13 cellular contexts compared by ENCODE assay signal in the genomic region with DNA sequence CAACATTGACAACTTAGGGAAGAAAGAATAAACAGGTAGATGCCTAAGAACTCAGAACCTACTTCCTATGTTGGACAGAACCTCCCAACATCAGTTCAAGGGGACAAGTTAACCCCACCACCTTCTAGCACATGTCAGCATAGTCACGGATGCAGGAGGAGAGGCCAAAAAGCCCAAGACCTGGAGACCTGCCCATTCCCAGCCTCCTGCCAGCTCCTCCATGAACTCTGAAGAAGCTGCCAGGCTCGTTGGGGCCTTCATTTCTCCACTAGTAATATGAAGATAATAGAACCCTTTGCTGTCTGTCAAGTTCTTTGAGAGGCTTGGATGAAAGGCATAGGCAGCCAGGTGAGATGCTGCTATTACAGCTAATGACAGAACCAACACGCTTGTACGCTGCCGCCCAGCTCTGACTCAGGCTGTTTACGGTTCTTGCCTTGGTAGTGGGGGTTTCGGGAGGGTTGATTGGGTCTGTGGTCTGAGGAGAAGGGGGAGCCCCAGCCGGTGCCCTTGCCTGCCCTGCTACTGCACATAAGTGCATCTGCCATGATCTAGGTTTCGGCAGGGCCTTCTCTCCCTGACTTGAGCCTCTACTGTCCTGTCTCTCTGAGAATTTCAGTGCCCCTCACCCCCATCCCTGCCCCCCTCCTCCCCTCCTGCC.
DNase-seq lines count a peak whose midpoint lies in the region; ATAC-seq and TF ChIP-seq lines count a peak whose summit lies in the region.
"Had no signal": no experiment of that assay in that cellular context is flagged by ENCODE, and none has a peak within 500 bp of the region (broad histone marks: within the 10 kb centered on the region; RNA-seq: fewer than 3 reads in every experiment).

No MANE protein-coding gene starts in this region.

- H3K4me3 ChIP-seq in coronary artery (no peak overlapping the region), PC-3 (ENCODE audit: low read length) (no peak overlapping the region)
- H3K4me3 ChIP-seq: neural progenitor cell had no signal

- TF ChIP-seq CTCF in coronary artery (IDR thresholded peaks at IDR 0.05) (no peak), PC-3 (conservative IDR thresholded peaks at IDR 0.05; ENCODE audit: low read depth, low read length) (no peak)

- CTCF ChIA-PET in PC-3 (lab: Charles Lee): no interaction called here

- H3K9me3 ChIP-seq in PC-3 (ENCODE audit: low read length): no peaks in the 10 kb centered on the region

- no peaks in the 10 kb centered on the region for H3K36me3 ChIP-seq in PC-3 (ENCODE audit: low read depth, low read length)
- H3K36me3 ChIP-seq: brain microvascular endothelial cell, neural progenitor cell had no signal

- no peak overlapping the region for H3K4me2 ChIP-seq in PC-3 (ENCODE audit: low read length)
- H3K4me2 ChIP-seq: neural progenitor cell had no signal

- H3K79me2 ChIP-seq in PC-3 (ENCODE audit: low read length): no peaks in the 10 kb centered on the region

- no peaks in the 10 kb centered on the region for H4K20me1 ChIP-seq in PC-3 (ENCODE audit: low read length)

- intact Hi-C loops in PC-3 (cut with micrococcal nuclease): no loop called here

- peak; percentile 26 for DNase-seq in coronary artery (ENCODE audit: low spot score)
- no peak for DNase-seq in GM19240 (ENCODE audit: insufficient read length, low spot score)
- DNase-seq in SW480 (ENCODE audit: low spot score): no peak
- no peak for DNase-seq in NCI-H82 treated with DMSO at 0.1 percent for 48 hours (lab: John Stamatoyannopoulos, UW; ENCODE audit: unreplicated experiment)
- no peak for DNase-seq in PC-3
- DNase-seq: activated T-cell treated with anti-CD3 and anti-CD28 coated beads, Interleukin-2, amount 50 U/mL, for 24 hours; brain microvascular endothelial cell; NCI-H446 treated with DMSO at 0.1 percent for 48 hours; T-helper 1 cell had no signal

- POLR2A ChIA-PET in PC-3 (lab: Charles Lee; ENCODE audit: unreplicated experiment): no interaction called here

- H2AFZ ChIP-seq in PC-3 (ENCODE audit: low read length): no peak overlapping the region
- H2AFZ ChIP-seq: neural progenitor cell had no signal

- H3K27me3 ChIP-seq in PC-3 (ENCODE audit: low read length): no peaks in the 10 kb centered on the region

- no peaks in the 10 kb centered on the region for H3K9me2 ChIP-seq in PC-3 (replicated peaks; ENCODE audit: low read length)

- H3F3A ChIP-seq in PC-3 (ENCODE audit: low read length, unreplicated experiment): no peaks in the 10 kb centered on the region

- no TSS peak for BruUV-seq in PC-3 (replicated peaks; lab: Mats Ljungman, UMichigan)

- peak; percentile 81 for ATAC-seq in GM18517 (IDR thresholded peaks at IDR 0.05; ENCODE audit: unreplicated experiment)
- ATAC-seq in GM21381 (IDR thresholded peaks at IDR 0.05; ENCODE audit: unreplicated experiment): peak; percentile 79
- ATAC-seq in HG03064 (IDR thresholded peaks at IDR 0.05; ENCODE audit: low read depth, unreplicated experiment): peak; percentile 81
- ATAC-seq in PC-3: no peak

- H3K9ac ChIP-seq in PC-3 (ENCODE audit: low read length): no peak overlapping the region
- H3K9ac ChIP-seq: neural progenitor cell had no signal

- H3K4me1 ChIP-seq in PC-3 (ENCODE audit: insufficient read depth, low read length): no peaks in the 10 kb centered on the region

- H3K27ac ChIP-seq in coronary artery (no peak overlapping the region), PC-3 (ENCODE audit: low read length) (no peak overlapping the region)
- H3K27ac ChIP-seq: brain microvascular endothelial cell, neural progenitor cell had no signal
